Comparison of ENCODE assay signal across 1 cellular context in the genomic region with DNA sequence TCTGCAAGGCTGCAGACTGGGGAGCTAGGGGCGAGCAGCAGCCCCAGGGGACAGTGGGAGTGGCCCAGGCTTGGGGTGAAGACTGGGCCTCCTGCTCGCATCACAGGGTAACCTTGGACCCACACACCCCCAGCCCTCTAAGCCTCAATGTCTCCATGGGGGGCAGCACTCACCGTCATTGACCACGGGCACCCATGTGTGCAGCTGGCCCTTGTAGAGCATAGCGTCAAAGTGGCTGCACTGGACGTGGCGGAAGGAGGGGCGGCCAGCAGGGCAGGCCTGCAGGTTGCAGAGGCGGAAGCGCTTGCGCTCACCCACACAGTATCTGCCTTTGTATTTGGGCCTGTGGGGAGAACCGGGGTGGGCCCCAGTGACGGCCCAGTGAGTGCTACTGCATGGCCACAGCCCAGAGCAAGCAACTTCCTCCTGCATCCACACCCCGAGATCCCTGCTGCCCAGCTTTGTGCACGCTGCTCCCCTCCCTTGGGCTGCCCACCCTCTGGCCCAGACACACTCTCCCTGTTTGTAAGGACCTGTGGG. TPM values are rescaled to one million over a fixed set of nuclear protein-coding genes. Genes with fewer than 3 reads are reported as not detected.
"Had no signal": no experiment of that assay in that cellular context is flagged by ENCODE, and none has a peak within 500 bp of the region (broad histone marks: within the 10 kb centered on the region; RNA-seq: fewer than 3 reads in every experiment).

No MANE protein-coding gene starts in this region.

RNA-seq across cellular contexts. Expression of gene ADAMTS7, which starts 36.7 kb away (rescaled TPM):
- total RNA-seq: activated CD8-positive, alpha-beta T cell treated with anti-CD3 and anti-CD28 coated beads, Interleukin-2, amount 10 ng/mL, durations not matched to agents 7 days and 5 days had no signal
